Comparison of ENCODE assay signal across 8 cellular contexts in genomic region chr10:98135222-98135899, GRCh38. TPM values are rescaled to one million over a fixed set of nuclear protein-coding genes. Genes with fewer than 3 reads are reported as not detected.
DNase-seq lines count a peak whose midpoint lies in the region; ATAC-seq and TF ChIP-seq lines count a peak whose summit lies in the region.

No MANE protein-coding gene starts in this region.

- peak overlapping the region; percentile 91 for H3K4me3 Mint-ChIP-seq in activated CD8-positive, alpha-beta memory T cell treated with anti-CD3 and anti-CD28 coated beads, Interleukin-2, amount 10 ng/mL, durations not matched to agents 7 days and 5 days
- peak overlapping the region; percentile 88 for H3K4me3 Mint-ChIP-seq in endothelial cell (ENCODE audit: unreplicated experiment)

- peak overlapping the region; percentile 86 for H3K9ac ChIP-seq in neural cell (ENCODE audit: low read length)

- ATAC-seq in activated CD8-positive, alpha-beta memory T cell treated with anti-CD3 and anti-CD28 coated beads, Interleukin-2, amount 10 ng/mL, durations not matched to agents 7 days and 5 days: peak; percentile 3
- ATAC-seq in HG03432 (IDR thresholded peaks at IDR 0.05; ENCODE audit: unreplicated experiment): no peak

- no peaks in the 10 kb centered on the region for H3F3A ChIP-seq in neural cell (ENCODE audit: insufficient read depth, low read length, poor library complexity, severe bottlenecking)

- TF ChIP-seq CTCF in endothelial cell (IDR thresholded peaks at IDR 0.05; ENCODE audit: unreplicated experiment): no peak
- TF ChIP-seq CTCF in neural cell (IDR thresholded peaks at IDR 0.05; ENCODE audit: poor library complexity, severe bottlenecking): no peak

- H3K27ac Mint-ChIP-seq in activated CD8-positive, alpha-beta memory T cell treated with anti-CD3 and anti-CD28 coated beads, Interleukin-2, amount 10 ng/mL, durations not matched to agents 7 days and 5 days: peak overlapping the region; percentile 94
- peak overlapping the region; percentile 92 for H3K27ac Mint-ChIP-seq in endothelial cell (ENCODE audit: unreplicated experiment)

- no peaks in the 10 kb centered on the region for H3K27me3 ChIP-seq in neural cell (ENCODE audit: insufficient read depth, low read depth, low read length)

- no peaks in the 10 kb centered on the region for H3K36me3 ChIP-seq in neural cell (ENCODE audit: insufficient read depth, low read length)

- TF ChIP-seq EP300 in neural cell (conservative IDR thresholded peaks at IDR 0.05; ENCODE audit: poor library complexity, severe bottlenecking): no peak

- POLR2A ChIA-PET in HEK293T (lab: Yijun Ruan, JAX): interaction anchor here (0.6 to 1.4 kb wide), 2 partner anchors 19 to 421 kb away, joined by 3 to 11 read pairs; no protein-coding TSS in a partner anchor

- peaks cover 41% of the 10 kb centered on the region for H3K4me1 Mint-ChIP-seq in activated CD8-positive, alpha-beta memory T cell treated with anti-CD3 and anti-CD28 coated beads, Interleukin-2, amount 10 ng/mL, durations not matched to agents 7 days and 5 days
- H3K4me1 Mint-ChIP-seq in endothelial cell (ENCODE audit: unreplicated experiment): peaks cover 20% of the 10 kb centered on the region

- H2AFZ ChIP-seq in neural cell (ENCODE audit: low read depth, low read length): peak overlapping the region; percentile 86

- H3K9me3 Mint-ChIP-seq in activated CD8-positive, alpha-beta memory T cell treated with anti-CD3 and anti-CD28 coated beads, Interleukin-2, amount 10 ng/mL, durations not matched to agents 7 days and 5 days (ENCODE audit: low read depth): peaks cover 4% of the 10 kb centered on the region
- no peaks in the 10 kb centered on the region for H3K9me3 Mint-ChIP-seq in endothelial cell (ENCODE audit: unreplicated experiment)

- H3K27ac ChIP-seq in neural cell (ENCODE audit: low read length): peak overlapping the region; percentile 86

- no peaks in the 10 kb centered on the region for H3K9me2 ChIP-seq in neural cell (ENCODE audit: insufficient read depth, low read length)

- CTCF ChIA-PET in activated CD8-positive, alpha-beta memory T cell treated with anti-CD3 and anti-CD28 coated beads, Interleukin-2, amount 10 ng/mL, durations not matched to agents 7 days and 5 days (lab: Charles Lee): no interaction called here
- CTCF ChIA-PET in HEK293T (lab: Yijun Ruan, JAX): no interaction called here

- peak overlapping the region; percentile 94 for H3K4me3 ChIP-seq in neural cell (ENCODE audit: low read length)

- no peaks in the 10 kb centered on the region for H3K9me3 ChIP-seq in neural cell (ENCODE audit: low read length)

- peak overlapping the region; percentile 81 for H3K4me2 ChIP-seq in neural cell (ENCODE audit: low read length)

- H3K79me2 ChIP-seq in neural cell (replicated peaks; ENCODE audit: insufficient read depth, low read length): peaks cover 21% of the 10 kb centered on the region

- DNase-seq in activated CD8-positive, alpha-beta memory T cell treated with anti-CD3 and anti-CD28 coated beads, Interleukin-2, amount 10 ng/mL, durations not matched to agents 7 days and 5 days: no peak
- DNase-seq in activated CD8-positive, alpha-beta memory T cell treated with anti-CD3 and anti-CD28 coated beads for 24 hours: no peak
- DNase-seq in NAMALWA (ENCODE audit: low spot score) (peak; percentile 50), endothelial cell (ENCODE audit: low spot score) (no peak), NOMO-1 treated with DMSO at 0.1 percent for 48 hours (lab: John Stamatoyannopoulos, UW; ENCODE audit: unreplicated experiment) (no peak), HEK293T (ENCODE audit: extremely low spot score) (no peak)

- no peaks in the 10 kb centered on the region for H4K20me1 ChIP-seq in neural cell (ENCODE audit: insufficient read depth)

- peaks cover 16% of the 10 kb centered on the region for H3K36me3 Mint-ChIP-seq in activated CD8-positive, alpha-beta memory T cell treated with anti-CD3 and anti-CD28 coated beads, Interleukin-2, amount 10 ng/mL, durations not matched to agents 7 days and 5 days
- peaks cover 11% of the 10 kb centered on the region for H3K36me3 Mint-ChIP-seq in endothelial cell (ENCODE audit: low read depth, unreplicated experiment)

- H3K27me3 Mint-ChIP-seq in activated CD8-positive, alpha-beta memory T cell treated with anti-CD3 and anti-CD28 coated beads, Interleukin-2, amount 10 ng/mL, durations not matched to agents 7 days and 5 days: no peaks in the 10 kb centered on the region
- H3K27me3 Mint-ChIP-seq in endothelial cell (ENCODE audit: unreplicated experiment): peaks cover 3% of the 10 kb centered on the region

- TF ChIP-seq RAD21 in neural cell (conservative IDR thresholded peaks at IDR 0.05): no peak

TF ChIP-seq in neural cell, 6 proteins besides CTCF, POLR2A, EP300 and RAD21:
- TF ChIP-seq SMC3 (conservative IDR thresholded peaks at IDR 0.05; ENCODE audit: poor library complexity) (no peak), POLR2AphosphoS5 (IDR thresholded peaks at IDR 0.05) (no peak), EZH2 (IDR thresholded peaks at IDR 0.05; ENCODE audit: borderline replicate concordance, insufficient read depth, low read length, poor library complexity, severe bottlenecking) (no peak), REST (IDR thresholded peaks at IDR 0.05; ENCODE audit: borderline replicate concordance) (no peak), TAF1 (IDR thresholded peaks at IDR 0.05; ENCODE audit: low read depth) (no peak), MXI1 (conservative IDR thresholded peaks at IDR 0.05; ENCODE audit: poor library complexity, severe bottlenecking) (no peak)
TF ChIP-seq in neural cell: peak in this region for 0.

TF ChIP-seq in HEK293T, 16 proteins besides CTCF, POLR2A, EP300 and RAD21:
- TF ChIP-seq CTBP1 (IDR thresholded peaks at IDR 0.05; ENCODE audit: borderline replicate concordance): no peak
- TF ChIP-seq PKNOX1 (IDR thresholded peaks at IDR 0.05): no peak
- no peak for TF ChIP-seq HDGF (IDR thresholded peaks at IDR 0.05; ENCODE audit: borderline replicate concordance)
- no peak for TF ChIP-seq ARNT (IDR thresholded peaks at IDR 0.05)
- no peak for TF ChIP-seq FOXM1 (IDR thresholded peaks at IDR 0.05; ENCODE audit: borderline replicate concordance)
- TF ChIP-seq SP1 (IDR thresholded peaks at IDR 0.05): no peak
- no peak for TF ChIP-seq TARDBP (IDR thresholded peaks at IDR 0.05)
- no peak for TF ChIP-seq ELF4 (IDR thresholded peaks at IDR 0.05)
- TF ChIP-seq LEF1 (IDR thresholded peaks at IDR 0.05; ENCODE audit: borderline replicate concordance): no peak
- TF ChIP-seq NFRKB (IDR thresholded peaks at IDR 0.05): no peak
- TF ChIP-seq ZNF384 (IDR thresholded peaks at IDR 0.05): no peak
- no peak for TF ChIP-seq SUZ12 (IDR thresholded peaks at IDR 0.05)
- no peak for TF ChIP-seq L3MBTL2 (conservative IDR thresholded peaks at IDR 0.05)
- no peak for TF ChIP-seq FOXK2 (IDR thresholded peaks at IDR 0.05)
- no peak for TF ChIP-seq FOXA1 (IDR thresholded peaks at IDR 0.05)
- TF ChIP-seq BHLHE40 (IDR thresholded peaks at IDR 0.05; ENCODE audit: borderline replicate concordance): no peak

RNA-seq across cellular contexts. Expression of gene R3HCC1L, which starts 0.9 kb away (rescaled TPM):
- total RNA-seq in activated CD8-positive, alpha-beta memory T cell treated with anti-CD3 and anti-CD28 coated beads, Interleukin-2, amount 10 ng/mL, durations not matched to agents 7 days and 5 days: 10 to 100 TPM; 17.4 to 19.1 TPM
- 21.3 TPM for total RNA-seq in endothelial cell (ENCODE audit: unreplicated experiment)
- 11.1 and 12.8 TPM in 2 replicates for polyA plus RNA-seq in neural cell
- 27.5 and 34.3 TPM in 2 replicates for polyA minus RNA-seq in neural cell
